In genomic region chr7:131845573-131846337, GRCh38 we compare ENCODE assay signal across 29 cellular contexts.
"Had no signal": no experiment of that assay in that cellular context is flagged by ENCODE, and none has a peak within 500 bp of the region (broad histone marks: within the 10 kb centered on the region; RNA-seq: fewer than 3 reads in every experiment).

No MANE protein-coding gene starts in this region.

- ATAC-seq: activated CD8-positive, alpha-beta memory T cell treated with anti-CD3 and anti-CD28 coated beads, Interleukin-2, amount 10 ng/mL, durations not matched to agents 7 days and 5 days; activated CD8-positive, alpha-beta T cell treated with anti-CD3 and anti-CD28 coated beads, Interleukin-2, amount 10 ng/mL, durations not matched to agents 7 days and 5 days; gastroesophageal sphincter; right lobe of liver; stimulated activated naive CD8-positive, alpha-beta T cell treated with anti-CD3 and anti-CD28 coated beads, Interleukin-15, Interleukin-2, amounts not matched to agents 100 U/mL and 50 U/mL, for 24 hours had no signal

- H3K4me3 ChIP-seq: coronary artery, dorsolateral prefrontal cortex, gastroesophageal sphincter, ovary, right lobe of liver, skin epidermis, thoracic aorta, uterus had no signal

- H3K9me3 Mint-ChIP-seq: activated B cell treated with CpG ODN at 0.5 μM for 24 hours; activated T-helper 2 cell treated with anti-CD3 and anti-CD28 coated beads, Interferon-gamma antibody, Interleukin-2, Interleukin-4, amounts not matched to agents 10 μg/mL and 5 μg/mL and 100 μg/mL, durations not matched to agents 14 hours and 24 hours and 36 hours; immature natural killer cell; T-helper 2 cell treated with Interferon-gamma antibody and Interleukin-4, amounts not matched to agents 5 μg/mL and 100 μg/mL, for 36 hours; type B pancreatic cell had no signal

- H3K9me3 ChIP-seq: gastroesophageal sphincter, ovary, right lobe of liver, thoracic aorta, uterus had no signal

- H3K27ac ChIP-seq: coronary artery, dorsolateral prefrontal cortex, gastroesophageal sphincter, ovary, right lobe of liver, skin epidermis, thoracic aorta, uterus had no signal

- H3K4me1 ChIP-seq: right lobe of liver, uterus had no signal

- H3K36me3 ChIP-seq: gastroesophageal sphincter, ovary, right lobe of liver, thoracic aorta, uterus had no signal

- H3K27ac Mint-ChIP-seq: activated B cell treated with CpG ODN at 0.5 μM for 24 hours; activated CD8-positive, alpha-beta memory T cell treated with anti-CD3 and anti-CD28 coated beads, Interleukin-2, amount 10 ng/mL, durations not matched to agents 7 days and 5 days; activated CD8-positive, alpha-beta T cell treated with anti-CD3 and anti-CD28 coated beads, Interleukin-2, amount 10 ng/mL, durations not matched to agents 7 days and 5 days; activated naive CD8-positive, alpha-beta T cell; activated T-helper 2 cell treated with anti-CD3 and anti-CD28 coated beads, Interferon-gamma antibody, Interleukin-2, Interleukin-4, amounts not matched to agents 10 μg/mL and 5 μg/mL and 100 μg/mL, durations not matched to agents 14 hours and 24 hours and 36 hours; immature natural killer cell; mesothelial cell of epicardium; progenitor cell of endocrine pancreas; T-helper 2 cell treated with Interferon-gamma antibody and Interleukin-4, amounts not matched to agents 5 μg/mL and 100 μg/mL, for 36 hours; type B pancreatic cell had no signal

- H3K36me3 Mint-ChIP-seq: activated CD8-positive, alpha-beta memory T cell treated with anti-CD3 and anti-CD28 coated beads, Interleukin-2, amount 10 ng/mL, durations not matched to agents 7 days and 5 days; activated naive CD8-positive, alpha-beta T cell; immature natural killer cell; mesothelial cell of epicardium; naive B cell; type B pancreatic cell had no signal

- H3K27me3 ChIP-seq: gastroesophageal sphincter, ovary, right lobe of liver, uterus had no signal

- H3K4me1 Mint-ChIP-seq: activated B cell treated with CpG ODN at 0.5 μM for 24 hours; activated CD8-positive, alpha-beta memory T cell treated with anti-CD3 and anti-CD28 coated beads, Interleukin-2, amount 10 ng/mL, durations not matched to agents 7 days and 5 days; immature natural killer cell; naive B cell had no signal

- DNase-seq: activated B cell treated with CpG ODN at 0.5 μM for 24 hours; activated CD4-positive, alpha-beta T cell treated with anti-CD3 and anti-CD28 coated beads, Interleukin-2, amount 50 U/mL, for 1 hour; activated CD8-positive, alpha-beta memory T cell treated with anti-CD3 and anti-CD28 coated beads, Interleukin-2, amount 10 ng/mL, durations not matched to agents 7 days and 5 days; activated CD8-positive, alpha-beta T cell treated with anti-CD3 and anti-CD28 coated beads, Interleukin-2, amount 10 ng/mL, durations not matched to agents 7 days and 5 days; activated T-cell treated with anti-CD3 and anti-CD28 coated beads, Interleukin-2, amount 50 U/mL, for 48 hours; anterior cingulate cortex; dorsolateral prefrontal cortex; effector memory CD4-positive, alpha-beta T cell; head of caudate nucleus; hypothalamus; immature natural killer cell; kidney; naive B cell; ovary; right lobe of liver; stimulated activated CD4-positive, alpha-beta T cell treated with anti-CD3 and anti-CD28 coated beads, Interleukin-12 subunit alpha, Interleukin-12 subunit beta, amount 100 ng/mL, for 4 hours; stimulated activated CD4-positive, alpha-beta T cell treated with anti-CD3 and anti-CD28 coated beads, Interleukin-4, amount 100 ng/mL, for 1 hour; stimulated activated naive CD8-positive, alpha-beta T cell treated with anti-CD3 and anti-CD28 coated beads, Interleukin-15, Interleukin-2, amounts not matched to agents 100 U/mL and 50 U/mL, for 24 hours; uterus had no signal

- H3K4me3 Mint-ChIP-seq: activated B cell treated with CpG ODN at 0.5 μM for 24 hours; activated CD8-positive, alpha-beta memory T cell treated with anti-CD3 and anti-CD28 coated beads, Interleukin-2, amount 10 ng/mL, durations not matched to agents 7 days and 5 days; activated CD8-positive, alpha-beta T cell treated with anti-CD3 and anti-CD28 coated beads, Interleukin-2, amount 10 ng/mL, durations not matched to agents 7 days and 5 days; activated naive CD8-positive, alpha-beta T cell; immature natural killer cell; mesothelial cell of epicardium; naive B cell; T-helper 2 cell treated with Interferon-gamma antibody and Interleukin-4, amounts not matched to agents 5 μg/mL and 100 μg/mL, for 36 hours; type B pancreatic cell had no signal
